In genomic region chr4:10082047-10082446, GRCh38 we compare ENCODE assay signal across 18 cellular contexts. TPM values are rescaled to one million over a fixed set of nuclear protein-coding genes. Genes with fewer than 3 reads are reported as not detected.
DNase-seq lines count a peak whose midpoint lies in the region; ATAC-seq and TF ChIP-seq lines count a peak whose summit lies in the region.
"Had no signal": no experiment of that assay in that cellular context is flagged by ENCODE, and none has a peak within 500 bp of the region (broad histone marks: within the 10 kb centered on the region; RNA-seq: fewer than 3 reads in every experiment).

No MANE protein-coding gene starts in this region.

- no peak overlapping the region for H3K4me3 Mint-ChIP-seq in T-helper 2 cell treated with Interferon-gamma antibody and Interleukin-4, amounts not matched to agents 5 μg/mL and 100 μg/mL, for 36 hours
- H3K4me3 Mint-ChIP-seq in glutamatergic neuron (ENCODE audit: unreplicated experiment), result no peak overlapping the region

- H3K27ac ChIP-seq in right cardiac atrium (ENCODE audit: low read length) (no peak overlapping the region), right atrium auricular region (no peak overlapping the region), temporal lobe (ENCODE audit: low read depth, low read length) (peak overlapping the region; percentile 41)
- H3K27ac ChIP-seq: cardiac muscle cell, hepatocyte, HL-60, skin epidermis had no signal

- H3K36me3 ChIP-seq in right atrium auricular region, result peaks cover 100% of the 10 kb centered on the region

- ATAC-seq in right cardiac atrium (no peak), HG02571 (IDR thresholded peaks at IDR 0.05; ENCODE audit: unreplicated experiment) (no peak)

- peaks cover 61% of the 10 kb centered on the region for H3K36me3 Mint-ChIP-seq in T-helper 2 cell treated with Interferon-gamma antibody and Interleukin-4, amounts not matched to agents 5 μg/mL and 100 μg/mL, for 36 hours (ENCODE audit: low read depth)
- no peaks in the 10 kb centered on the region for H3K36me3 Mint-ChIP-seq in glutamatergic neuron (ENCODE audit: unreplicated experiment)

- H3K4me3 ChIP-seq in right cardiac atrium (ENCODE audit: low read length) (no peak overlapping the region), right atrium auricular region (no peak overlapping the region)
- H3K4me3 ChIP-seq: BLaER1, cardiac muscle cell, hepatocyte, skin epidermis had no signal

- no peaks in the 10 kb centered on the region for H3K27me3 Mint-ChIP-seq in T-helper 2 cell treated with Interferon-gamma antibody and Interleukin-4, amounts not matched to agents 5 μg/mL and 100 μg/mL, for 36 hours (ENCODE audit: low read depth)
- H3K27me3 Mint-ChIP-seq in glutamatergic neuron (ENCODE audit: unreplicated experiment), result peaks cover 2% of the 10 kb centered on the region

- intact Hi-C loops in right cardiac atrium (cut with DNase I), result no loop called here

- TF ChIP-seq CTCF in right atrium auricular region (IDR thresholded peaks at IDR 0.05) (no peak), glutamatergic neuron (IDR thresholded peaks at IDR 0.05; ENCODE audit: partially characterized antibody, unreplicated experiment) (no peak)

- H3K27ac Mint-ChIP-seq in T-helper 2 cell treated with Interferon-gamma antibody and Interleukin-4, amounts not matched to agents 5 μg/mL and 100 μg/mL, for 36 hours, result peak overlapping the region; percentile 6
- H3K27ac Mint-ChIP-seq in glutamatergic neuron (ENCODE audit: unreplicated experiment), result no peak overlapping the region

- H3K4me1 ChIP-seq in right cardiac atrium (ENCODE audit: control insufficient read depth, insufficient read depth, low read length) (peaks cover 5% of the 10 kb centered on the region), right atrium auricular region (peaks cover 0 to 51% of the 10 kb centered on the region in 2 donors)

- H3K9me3 ChIP-seq in right cardiac atrium (ENCODE audit: control insufficient read depth, low read length), result no peaks in the 10 kb centered on the region
- H3K9me3 ChIP-seq in right atrium auricular region, result no peaks in the 10 kb centered on the region
- H3K9me3 ChIP-seq: BLaER1 had no signal

- 87% methylated on average over 8 of the region's 8 CpGs for WGBS in right cardiac atrium

- no peaks in the 10 kb centered on the region for H3K27me3 ChIP-seq in right cardiac atrium (ENCODE audit: control insufficient read depth, insufficient read depth)
- no peaks in the 10 kb centered on the region for H3K27me3 ChIP-seq in right atrium auricular region
- H3K27me3 ChIP-seq: BLaER1, cardiac muscle cell, hepatocyte had no signal

- no peaks in the 10 kb centered on the region for H3K4me1 Mint-ChIP-seq in T-helper 2 cell treated with Interferon-gamma antibody and Interleukin-4, amounts not matched to agents 5 μg/mL and 100 μg/mL, for 36 hours (ENCODE audit: low read depth)
- H3K4me1 Mint-ChIP-seq in glutamatergic neuron (ENCODE audit: low read depth, unreplicated experiment), result no peaks in the 10 kb centered on the region

- DNase-seq in T-helper 2 cell treated with Interferon-gamma antibody and Interleukin-4, amounts not matched to agents 5 μg/mL and 100 μg/mL, for 36 hours (ENCODE audit: low spot score), result no peak
- DNase-seq in T-helper 2 cell (no peak), right cardiac atrium (peak in 2 of 3 donors; percentile 1 to 20), right atrium auricular region (ENCODE audit: low spot score) (no peak), glutamatergic neuron (peak; percentile 4), pons (ENCODE audit: low spot score) (no peak)
- DNase-seq: DND-41; effector CD8-positive, alpha-beta T cell; NCI-H2107; NCI-H526 treated with DMSO at 0.1 percent for 48 hours; OCI-M1 had no signal

- no peaks in the 10 kb centered on the region for H3K9me3 Mint-ChIP-seq in T-helper 2 cell treated with Interferon-gamma antibody and Interleukin-4, amounts not matched to agents 5 μg/mL and 100 μg/mL, for 36 hours
- no peaks in the 10 kb centered on the region for H3K9me3 Mint-ChIP-seq in glutamatergic neuron (ENCODE audit: unreplicated experiment)

RNA-seq across cellular contexts. Expression of gene WDR1, which starts 34.6 kb away (rescaled TPM):
- total RNA-seq in right cardiac atrium, result 100 to 1,000 TPM; 181 to 280 (median 218) TPM
- 116 TPM for polyA plus RNA-seq in right cardiac atrium
- 100 to 1,000 TPM; 109 to 216 TPM for total RNA-seq in right atrium auricular region
- total RNA-seq in glutamatergic neuron (ENCODE audit: unreplicated experiment), result 161 TPM
- total RNA-seq in temporal lobe, result 59.7 TPM

Comparison
In these comparisons a context has a peak if more than half of its experiments do, and no peak if none do; other contexts are left out.
1. DNase-seq: peak in right cardiac atrium (2 of 3) and glutamatergic neuron (single experiment); none in T-helper 2 cell treated with Interferon-gamma antibody and Interleukin-4, amounts not matched to agents 5 μg/mL and 100 μg/mL, for 36 hours (single experiment), T-helper 2 cell (0 of 5), right atrium auricular region (single experiment) and pons (single experiment).